Comparison of ENCODE assay signal across 22 cellular contexts in genomic region chr7:13336227-13336626, GRCh38.
DNase-seq lines count a peak whose midpoint lies in the region; TF ChIP-seq lines count a peak whose summit lies in the region.
"Had no signal": no experiment of that assay in that cellular context is flagged by ENCODE, and none has a peak within 500 bp of the region (broad histone marks: within the 10 kb centered on the region; RNA-seq: fewer than 3 reads in every experiment).

No MANE protein-coding gene starts in this region.

- H3K23me2 ChIP-seq in H9 (ENCODE audit: insufficient read length, low read depth, low read length, poor library complexity, severe bottlenecking) = no peaks in the 10 kb centered on the region

- H4K5ac ChIP-seq in H9 (ENCODE audit: insufficient read length, low read depth, low read length) = no peak overlapping the region

- no peak overlapping the region for H3K4me2 ChIP-seq in H9 (ENCODE audit: insufficient read depth, insufficient read length, low read length)
- H3K4me2 ChIP-seq: hepatocyte had no signal

- H3K27ac Mint-ChIP-seq in H9 = 0 out of 7 replicates have a peak overlapping the region, but pooled peaks of 1 of the 3 experiments have one; percentile 16
- H3K27ac Mint-ChIP-seq: natural killer cell had no signal

- no peaks in the 10 kb centered on the region for H3K4me1 ChIP-seq in H9 (ENCODE audit: insufficient read depth, low read length)
- H3K4me1 ChIP-seq: body of pancreas, parathyroid adenoma had no signal

- H2AFZ ChIP-seq in H9 (ENCODE audit: low read length) = no peak overlapping the region
- H2AFZ ChIP-seq: hepatocyte, parathyroid adenoma had no signal

- no peak overlapping the region for H3K14ac ChIP-seq in H9 (ENCODE audit: insufficient read depth, low read length)

- no peak overlapping the region for H2BK20ac ChIP-seq in H9 (ENCODE audit: low read depth, low read length, poor library complexity, severe bottlenecking)

- no peak overlapping the region for H2BK5ac ChIP-seq in H9 (ENCODE audit: insufficient read length, low read length)

- no peak overlapping the region for H4K91ac ChIP-seq in H9 (ENCODE audit: insufficient read length, low read depth, low read length)

- H4K20me1 ChIP-seq in H9 (ENCODE audit: control insufficient read depth, insufficient read depth, insufficient read length) = no peaks in the 10 kb centered on the region

- H2BK15ac ChIP-seq in H9 (ENCODE audit: low read depth, low read length) = no peak overlapping the region

- no peak overlapping the region for H3T11ph ChIP-seq in H9 (ENCODE audit: low read length)

- H2BK120ac ChIP-seq in H9 (ENCODE audit: low read depth, low read length, poor library complexity, severe bottlenecking) = no peak overlapping the region

- H3K9me3 ChIP-seq in H9 (ENCODE audit: control insufficient read depth, low read depth, low read length) = no peaks in the 10 kb centered on the region
- H3K9me3 ChIP-seq: body of pancreas, MG63 had no signal

- H3K36me3 Mint-ChIP-seq in H9 (ENCODE audit: insufficient read depth in 1 of 3, low read depth in 3 of 3) = no peaks in the 10 kb centered on the region
- H3K36me3 Mint-ChIP-seq: natural killer cell had no signal

- H3K4me3 ChIP-seq in kidney epithelial cell (ENCODE audit: low read depth, low read length) = no peak overlapping the region
- H3K4me3 ChIP-seq: body of pancreas, hepatocyte, MG63 had no signal

- H3K4me1 Mint-ChIP-seq in H9 = 0 out of 4 replicates have a peak, but pooled peaks cover 0 to 3% of the 10 kb centered on the region in 2 experiments
- H3K4me1 Mint-ChIP-seq: natural killer cell had no signal

- H3K36me3 ChIP-seq in kidney epithelial cell (ENCODE audit: control insufficient read depth, insufficient read depth, low read length) = no peaks in the 10 kb centered on the region
- H3K36me3 ChIP-seq: MG63 had no signal

- no peaks in the 10 kb centered on the region for H3K9me3 Mint-ChIP-seq in H9

- no peak overlapping the region for H3K23ac ChIP-seq in H9 (ENCODE audit: insufficient read length, low read depth, low read length)

- no peak overlapping the region for H3K4me3 Mint-ChIP-seq in H9
- H3K4me3 Mint-ChIP-seq: natural killer cell had no signal

- peak; percentile 13 for DNase-seq in EH (ENCODE audit: low read depth)
- peak; percentile 88 for DNase-seq in NCI-H226
- peak; percentile 82 for DNase-seq in dedifferentiated amniotic fluid mesenchymal stem cell (ENCODE audit: extremely low spot score)
- peak; percentile 0 for DNase-seq in kidney epithelial cell (ENCODE audit: low read depth)
- no peak for DNase-seq in H9
- no peak for DNase-seq in activated CD8-positive, alpha-beta memory T cell treated with anti-CD3 and anti-CD28 coated beads, Interleukin-2, amount 50 U/mL, for 4 hours
- DNase-seq in islet precursor cell = no peak
- DNase-seq in NOMO-1 (lab: John Stamatoyannopoulos, UW; ENCODE audit: unreplicated experiment in 2 of 2) = no peak
- DNase-seq: activated CD4-positive, alpha-beta T cell treated with anti-CD3 and anti-CD28 coated beads for 4 hours; activated naive CD4-positive, alpha-beta T cell; body of pancreas; dermis blood vessel endothelial cell; kidney; mesendoderm; MG63; natural killer cell; NCI-H2227 treated with DMSO at 0.1 percent for 48 hours; RPMI8226; stimulated activated CD4-positive, alpha-beta T cell treated with anti-CD3 and anti-CD28 coated beads, Interleukin-4, amount 100 ng/mL, for 1 hour; SW 1271 had no signal

- no peaks in the 10 kb centered on the region for H3K79me2 ChIP-seq in H9 (ENCODE audit: insufficient read depth, low read length)
- H3K79me2 ChIP-seq: hepatocyte, parathyroid adenoma had no signal

- no peak overlapping the region for H2BK12ac ChIP-seq in H9 (ENCODE audit: insufficient read length, low read depth, low read length)

- H3K27me3 ChIP-seq in kidney epithelial cell (ENCODE audit: control insufficient read depth, insufficient read depth, low read length) (no peaks in the 10 kb centered on the region), H9 (ENCODE audit: insufficient read depth, low read length) (no peaks in the 10 kb centered on the region)
- H3K27me3 ChIP-seq: body of pancreas, hepatocyte, MG63 had no signal

- H3K9ac ChIP-seq in H9 (ENCODE audit: extremely low read depth, insufficient read length, low read length) = no peak overlapping the region
- H3K9ac ChIP-seq: parathyroid adenoma had no signal

- no peak overlapping the region for H2AK5ac ChIP-seq in H9 (ENCODE audit: insufficient read length, low read length)

- TF ChIP-seq CTCF in kidney epithelial cell (IDR thresholded peaks at IDR 0.05; ENCODE audit: insufficient read depth, low read length, poor library complexity, severe bottlenecking) (no peak), H9 (conservative IDR thresholded peaks at IDR 0.05) (no peak)

- no peaks in the 10 kb centered on the region for H3K27me3 Mint-ChIP-seq in H9 (ENCODE audit: low read depth)

- H3K56ac ChIP-seq in H9 (ENCODE audit: insufficient read length, low read depth, low read length) = no peak overlapping the region

- no peak overlapping the region for H3K18ac ChIP-seq in H9 (ENCODE audit: insufficient read length, low read depth, low read length)

- no peak overlapping the region for H4K8ac ChIP-seq in H9 (replicated peaks; ENCODE audit: insufficient read length, low read depth, low read length)

- no peaks in the 10 kb centered on the region for H3K79me1 ChIP-seq in H9 (ENCODE audit: insufficient read depth, low read depth, low read length, poor library complexity, severe bottlenecking)

- no peak overlapping the region for H3K27ac ChIP-seq in H9 (ENCODE audit: insufficient read length, low read depth, low read length)
- H3K27ac ChIP-seq: body of pancreas, hepatocyte, parathyroid adenoma had no signal

- no peak overlapping the region for H3K4ac ChIP-seq in H9 (ENCODE audit: low read depth, low read length)

- no CpG with 5 or more reads among the region's 4 CpGs for WGBS in H9 (ENCODE audit: extremely low coverage, insufficient read length, low lambda C conversion rate)

Comparison
In these comparisons a context has a peak if more than half of its experiments do, and no peak if none do; other contexts are left out.
1. DNase-seq: peak in EH (single experiment), NCI-H226 (single experiment), dedifferentiated amniotic fluid mesenchymal stem cell (single experiment) and kidney epithelial cell (single experiment); none in H9 (single experiment), activated CD8-positive, alpha-beta memory T cell treated with anti-CD3 and anti-CD28 coated beads, Interleukin-2, amount 50 U/mL, for 4 hours (single experiment), islet precursor cell (single experiment) and NOMO-1 (0 of 2).